ENCODE assay signal across 32 cellular contexts in the genomic region with DNA sequence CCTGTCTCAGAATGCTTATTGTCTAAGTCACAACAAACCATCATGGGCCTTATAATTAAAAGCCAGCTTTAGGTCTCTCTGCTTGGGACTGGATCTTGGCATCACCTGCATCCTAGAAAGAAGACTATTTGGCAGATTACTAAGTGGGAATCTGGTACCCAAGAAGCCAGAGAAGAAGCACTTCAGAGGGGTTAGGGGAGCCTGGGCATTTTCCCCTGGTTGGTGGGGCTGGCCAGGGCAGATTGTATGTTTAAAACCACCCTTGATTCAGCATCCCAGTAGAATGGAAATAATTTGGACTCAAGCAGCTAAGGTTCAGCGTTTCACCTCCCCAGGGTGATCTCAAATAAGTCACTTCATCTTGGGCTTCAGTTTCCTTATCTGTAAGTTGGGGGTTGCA.
"Had no signal": no experiment of that assay in that cellular context is flagged by ENCODE, and none has a peak within 500 bp of the region (broad histone marks: within the 10 kb centered on the region; RNA-seq: fewer than 3 reads in every experiment).

No MANE protein-coding gene starts in this region.

- H3K9me3 ChIP-seq: MG63, SJCRH30 had no signal

- H3K4me1 Mint-ChIP-seq: activated naive CD4-positive, alpha-beta T cell treated with anti-CD3 and anti-CD28 coated beads, Interleukin-2, amount 50 U/mL, for 24 hours had no signal

- H3K4me3 ChIP-seq: MG63, PC-9, SJCRH30, SK-N-MC had no signal

- H3K36me3 Mint-ChIP-seq: activated naive CD8-positive, alpha-beta T cell treated with anti-CD3 and anti-CD28 coated beads, Interleukin-2, amount 10 ng/mL, durations not matched to agents 7 days and 5 days; brain had no signal

- H3K4me3 Mint-ChIP-seq: activated CD4-positive, alpha-beta memory T cell treated with anti-CD3 and anti-CD28 coated beads, Interleukin-2, amount 10 ng/mL, durations not matched to agents 7 days and 5 days; activated naive CD4-positive, alpha-beta T cell treated with anti-CD3 and anti-CD28 coated beads, Interleukin-2, amount 50 U/mL, for 24 hours; activated naive CD8-positive, alpha-beta T cell treated with anti-CD3 and anti-CD28 coated beads, Interleukin-2, amount 10 ng/mL, durations not matched to agents 7 days and 5 days; activated T-cell treated with anti-CD3 and anti-CD28 coated beads, Interleukin-2, amount 50 U/mL, for 24 hours; brain had no signal

- H3K27me3 ChIP-seq: MG63, SJCRH30 had no signal

- H3K9me3 Mint-ChIP-seq: activated CD4-positive, alpha-beta memory T cell treated with anti-CD3 and anti-CD28 coated beads, Interleukin-2, amount 10 ng/mL, durations not matched to agents 7 days and 5 days; activated naive CD4-positive, alpha-beta T cell treated with anti-CD3 and anti-CD28 coated beads, Interleukin-2, amount 50 U/mL, for 24 hours; activated naive CD8-positive, alpha-beta T cell treated with anti-CD3 and anti-CD28 coated beads, Interleukin-2, amount 10 ng/mL, durations not matched to agents 7 days and 5 days; activated T-cell treated with anti-CD3 and anti-CD28 coated beads, Interleukin-2, amount 50 U/mL, for 24 hours; activated T-helper 2 cell treated with anti-CD3 and anti-CD28 coated beads, Interferon-gamma antibody, Interleukin-2, Interleukin-4, amounts not matched to agents 10 μg/mL and 5 μg/mL and 100 μg/mL, durations not matched to agents 14 hours and 24 hours and 36 hours had no signal

- H3K27ac Mint-ChIP-seq: activated CD4-positive, alpha-beta memory T cell treated with anti-CD3 and anti-CD28 coated beads, Interleukin-2, amount 10 ng/mL, durations not matched to agents 7 days and 5 days; activated naive CD4-positive, alpha-beta T cell treated with anti-CD3 and anti-CD28 coated beads, Interleukin-2, amount 50 U/mL, for 24 hours; activated naive CD8-positive, alpha-beta T cell treated with anti-CD3 and anti-CD28 coated beads, Interleukin-2, amount 10 ng/mL, durations not matched to agents 7 days and 5 days; activated T-cell treated with anti-CD3 and anti-CD28 coated beads, Interleukin-2, amount 50 U/mL, for 24 hours; activated T-helper 2 cell treated with anti-CD3 and anti-CD28 coated beads, Interferon-gamma antibody, Interleukin-2, Interleukin-4, amounts not matched to agents 10 μg/mL and 5 μg/mL and 100 μg/mL, durations not matched to agents 14 hours and 24 hours and 36 hours; brain had no signal

- H3K36me3 ChIP-seq: MG63, SJCRH30, WERI-Rb-1 had no signal

- H3K27me3 Mint-ChIP-seq: activated CD4-positive, alpha-beta memory T cell treated with anti-CD3 and anti-CD28 coated beads, Interleukin-2, amount 10 ng/mL, durations not matched to agents 7 days and 5 days; activated naive CD4-positive, alpha-beta T cell treated with anti-CD3 and anti-CD28 coated beads, Interleukin-2, amount 50 U/mL, for 24 hours; activated T-cell treated with anti-CD3 and anti-CD28 coated beads, Interleukin-2, amount 50 U/mL, for 24 hours had no signal

- H3K27ac ChIP-seq: PC-9, RWPE1, SJCRH30, SK-N-MC, WERI-Rb-1 had no signal

- DNase-seq: activated CD4-positive, alpha-beta memory T cell treated with anti-CD3 and anti-CD28 coated beads, Interleukin-2, amount 10 ng/mL, durations not matched to agents 7 days and 5 days; activated CD4-positive, alpha-beta T cell treated with anti-CD3 and anti-CD28 coated beads for 1 hour; activated CD4-positive, alpha-beta T cell treated with anti-CD3 and anti-CD28 coated beads for 48 hours; activated CD4-positive, CD25-positive, alpha-beta regulatory T cell; activated gamma-delta T cell; activated naive CD4-positive, alpha-beta T cell treated with Interleukin-2 at 50 U/mL for 16 hours; activated naive CD8-positive, alpha-beta T cell treated with anti-CD3 and anti-CD28 coated beads, Interleukin-2, amount 10 ng/mL, durations not matched to agents 7 days and 5 days; activated T-cell treated with anti-CD3 and anti-CD28 coated beads, Interleukin-2, amount 50 U/mL, for 24 hours; caudate nucleus; Kasumi-1; KG1; MG63; NCI-H1048; NCI-H1105 treated with DMSO at 0.1 percent for 48 hours; NCI-H1436; NCI-H1694; NCI-H1930; NCI-H2081 treated with DMSO at 0.1 percent for 48 hours; NCI-H345; NCI-H524 treated with DMSO at 0.1 percent for 48 hours; NCI-H748 treated with DMSO at 0.1 percent for 48 hours; NK-92 treated with Interleukin-12 subunit alpha and Interleukin-12 subunit beta, amount 100 ng/mL, for 24 hours; PC-9; SHP77; SJCRH30; T1000; WERI-Rb-1 had no signal
